8 cellular contexts compared by ENCODE assay signal in genomic region chr2:11344342-11344955, GRCh38. TPM values are rescaled to one million over a fixed set of nuclear protein-coding genes. Genes with fewer than 3 reads are reported as not detected.
DNase-seq lines count a peak whose midpoint lies in the region; ATAC-seq lines count a peak whose summit lies in the region.

Gene ROCK2 (minus strand): TSS chr2:11344636. CDS start chr2:11344136, 500 bp downstream.

- no peaks in the 10 kb centered on the region for H3K27me3 Mint-ChIP-seq in natural killer cell treated with Interleukin-12 subunit alpha and Interleukin-12 subunit beta and Interleukin-15 and Interleukin-18, amount 100 ng/mL, for 72 hours
- peaks cover 8% of the 10 kb centered on the region for H3K27me3 Mint-ChIP-seq in stimulated activated naive CD8-positive, alpha-beta T cell treated with anti-CD3 and anti-CD28 coated beads, Interleukin-15, amount 100 ng/mL, for 72 hours

- DNase-seq in DMS153 treated with DMSO at 0.1 percent for 48 hours (lab: John Stamatoyannopoulos, UW; ENCODE audit: unreplicated experiment) = peak; percentile 59
- peak; percentile 47 for DNase-seq in Jurkat, Clone E6-1 (ENCODE audit: low read depth, low spot score)
- DNase-seq in RPMI7951 (ENCODE audit: low read depth) = peak; percentile 86
- peak; percentile 58 for DNase-seq in activated T-helper 9 cell treated with anti-CD3 and anti-CD28 coated beads, Interleukin-2, amount 50 U/mL, for 16 hours (ENCODE audit: low read depth)
- DNase-seq in fibroblast of peridontal ligament (ENCODE audit: extremely low read depth) = peak; percentile 75
- peak; percentile 82 for DNase-seq in natural killer cell treated with Interleukin-12 subunit alpha and Interleukin-12 subunit beta and Interleukin-15 and Interleukin-18, amount 100 ng/mL, for 72 hours (ENCODE audit: low spot score)
- peak; percentile 52 to 55 for DNase-seq in stimulated activated naive CD8-positive, alpha-beta T cell treated with anti-CD3 and anti-CD28 coated beads, Interleukin-15, amount 100 ng/mL, for 72 hours

- H3K36me3 Mint-ChIP-seq in natural killer cell treated with Interleukin-12 subunit alpha and Interleukin-12 subunit beta and Interleukin-15 and Interleukin-18, amount 100 ng/mL, for 72 hours = peaks cover 5% of the 10 kb centered on the region

- peak; percentile 51 for ATAC-seq in GM21576 (IDR thresholded peaks at IDR 0.05; ENCODE audit: unreplicated experiment)
- ATAC-seq in natural killer cell treated with Interleukin-12 subunit alpha and Interleukin-12 subunit beta and Interleukin-15 and Interleukin-18, amount 100 ng/mL, for 72 hours = peak; percentile 88 to 90
- peak; percentile 68 for ATAC-seq in stimulated activated naive CD8-positive, alpha-beta T cell treated with anti-CD3 and anti-CD28 coated beads, Interleukin-15, amount 100 ng/mL, for 72 hours

- H3K27ac Mint-ChIP-seq in natural killer cell treated with Interleukin-12 subunit alpha and Interleukin-12 subunit beta and Interleukin-15 and Interleukin-18, amount 100 ng/mL, for 72 hours = peak within 1 kb of the TSS; percentile 77 to 93
- H3K27ac Mint-ChIP-seq in stimulated activated naive CD8-positive, alpha-beta T cell treated with anti-CD3 and anti-CD28 coated beads, Interleukin-15, amount 100 ng/mL, for 72 hours = peak within 1 kb of the TSS; percentile 80 to 96

- peaks cover 13 to 15% of the 10 kb centered on the region in 2 donors for H3K4me1 Mint-ChIP-seq in natural killer cell treated with Interleukin-12 subunit alpha and Interleukin-12 subunit beta and Interleukin-15 and Interleukin-18, amount 100 ng/mL, for 72 hours (ENCODE audit: low read depth in 2 of 2)
- H3K4me1 Mint-ChIP-seq in stimulated activated naive CD8-positive, alpha-beta T cell treated with anti-CD3 and anti-CD28 coated beads, Interleukin-15, amount 100 ng/mL, for 72 hours = peaks cover 15% of the 10 kb centered on the region

- no peaks in the 10 kb centered on the region for H3K9me3 Mint-ChIP-seq in natural killer cell treated with Interleukin-12 subunit alpha and Interleukin-12 subunit beta and Interleukin-15 and Interleukin-18, amount 100 ng/mL, for 72 hours
- no peaks in the 10 kb centered on the region for H3K9me3 Mint-ChIP-seq in stimulated activated naive CD8-positive, alpha-beta T cell treated with anti-CD3 and anti-CD28 coated beads, Interleukin-15, amount 100 ng/mL, for 72 hours

- H3K4me3 Mint-ChIP-seq in natural killer cell treated with Interleukin-12 subunit alpha and Interleukin-12 subunit beta and Interleukin-15 and Interleukin-18, amount 100 ng/mL, for 72 hours = peak within 1 kb of the TSS; percentile 92
- peak within 1 kb of the TSS; percentile 98 to 100 for H3K4me3 Mint-ChIP-seq in stimulated activated naive CD8-positive, alpha-beta T cell treated with anti-CD3 and anti-CD28 coated beads, Interleukin-15, amount 100 ng/mL, for 72 hours

- H3K4me3 ChIP-seq in Jurkat, Clone E6-1 (ENCODE audit: low read length) = peak within 1 kb of the TSS; percentile 81

RNA-seq across cellular contexts. Expression of gene ROCK2, which starts in this region (rescaled TPM):
- polyA plus RNA-seq in Jurkat, Clone E6-1 (2012; ENCODE audit: insufficient read depth, insufficient read length) = 9.7 TPM
- total RNA-seq in RPMI7951 (2014; rRNA removed; shearing (Covaris generic)) = 36.6 and 45.4 TPM in 2 replicates
- 10 to 100 TPM; 19.1 to 26.3 TPM for total RNA-seq in natural killer cell treated with Interleukin-12 subunit alpha and Interleukin-12 subunit beta and Interleukin-15 and Interleukin-18, amount 100 ng/mL, for 72 hours

Comparison
In these comparisons a context has a peak if more than half of its experiments do, and no peak if none do; other contexts are left out.
1. Peak in every context shown above with its lines: DNase-seq, ATAC-seq and H3K4me3 ChIP-seq.